1 cellular context compared by ENCODE assay signal in genomic region chr17:41812176-41813038, GRCh38.
TF ChIP-seq lines count a peak whose summit lies in the region.

FKBP10 (plus strand) TSS chr17:41813004; CDS start chr17:41813035, 31 bp downstream.

TF ChIP-seq in WTC11, 78 proteins besides CTCF, POLR2A, EP300 and RAD21 (continued from another document):
- TF ChIP-seq ZNF281 (CRISPR knock-in tag; IDR thresholded peaks at IDR 0.05) (peak; percentile 91; the same call in 1 of the 2 replicates), IRF2 (CRISPR knock-in tag; IDR thresholded peaks at IDR 0.05; ENCODE audit: borderline replicate concordance, low read depth) (no peak), MAX (CRISPR knock-in tag; IDR thresholded peaks at IDR 0.05) (peak; percentile 78; the same call in 1 of the 2 replicates), ESRRA (CRISPR knock-in tag; IDR thresholded peaks at IDR 0.05; ENCODE audit: borderline replicate concordance) (no peak)
TF ChIP-seq in WTC11: peak in this region for 13.
